17 cellular contexts compared by ENCODE assay signal in the genomic region with DNA sequence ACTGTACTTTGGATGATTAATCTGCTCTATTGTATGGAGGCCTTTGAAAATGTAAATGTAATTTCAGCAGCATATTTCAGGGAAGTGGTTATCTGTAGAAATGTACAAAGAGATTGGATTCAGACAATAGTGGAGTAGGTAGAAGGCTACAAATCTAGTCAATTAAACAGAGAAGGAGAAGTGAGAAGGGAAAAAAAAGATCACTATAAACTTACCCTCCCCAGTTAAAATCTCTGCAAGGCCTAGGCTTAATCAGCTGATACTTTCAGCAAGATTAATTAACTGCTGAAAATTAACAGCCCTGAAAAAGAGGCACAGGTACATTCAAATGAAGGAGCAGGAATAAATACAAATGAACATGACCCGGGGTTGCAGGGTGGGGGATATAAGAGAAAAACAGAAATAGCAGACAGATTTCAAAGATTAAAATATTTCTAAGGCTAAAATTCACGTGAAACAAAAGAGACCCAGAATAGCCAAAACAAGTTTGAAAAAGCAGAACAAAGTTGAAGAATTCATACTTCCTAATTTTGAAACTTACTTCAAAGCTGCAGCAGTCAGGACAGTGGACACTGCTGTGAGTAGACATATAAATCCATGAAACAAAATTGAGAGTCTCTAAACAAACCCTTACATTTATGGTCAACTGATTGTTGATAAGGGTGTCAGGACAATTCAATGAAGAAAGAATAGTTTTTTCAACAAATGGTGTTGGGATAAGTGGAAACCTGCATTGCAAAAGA.
"Had no signal": no experiment of that assay in that cellular context is flagged by ENCODE, and none has a peak within 500 bp of the region (broad histone marks: within the 10 kb centered on the region; RNA-seq: fewer than 3 reads in every experiment).

No MANE protein-coding gene starts in this region.

- H3K27me3 ChIP-seq: brain microvascular endothelial cell, esophagus squamous epithelium, left lung, ovary, sigmoid colon had no signal

- H3K4me3 Mint-ChIP-seq: activated CD8-positive, alpha-beta memory T cell treated with anti-CD3 and anti-CD28 coated beads, Interleukin-2, amount 10 ng/mL, durations not matched to agents 7 days and 5 days; activated naive CD8-positive, alpha-beta T cell treated with anti-CD3 and anti-CD28 coated beads, Interleukin-2, amount 10 ng/mL, durations not matched to agents 7 days and 5 days; central memory CD8-positive, alpha-beta T cell; naive thymus-derived CD4-positive, alpha-beta T cell had no signal

- H3K9me3 ChIP-seq: esophagus squamous epithelium, left lung, ovary, sigmoid colon, thoracic aorta had no signal

- H3K9me3 Mint-ChIP-seq: central memory CD8-positive, alpha-beta T cell had no signal

- H3K4me1 ChIP-seq: esophagus squamous epithelium, left lung, sigmoid colon had no signal

- DNase-seq: activated CD4-positive, alpha-beta T cell treated with anti-CD3 and anti-CD28 coated beads, Interleukin-2, amount 50 U/mL, for 48 hours; activated CD8-positive, alpha-beta memory T cell treated with anti-CD3 and anti-CD28 coated beads, Interleukin-2, amount 10 ng/mL, durations not matched to agents 7 days and 5 days; activated naive CD8-positive, alpha-beta T cell treated with anti-CD3 and anti-CD28 coated beads, Interleukin-2, amount 10 ng/mL, durations not matched to agents 7 days and 5 days; activated T-cell treated with anti-CD3 and anti-CD28 coated beads, Interleukin-2, amount 50 U/mL, for 48 hours; brain microvascular endothelial cell; cortex of kidney; effector CD8-positive, alpha-beta T cell; esophagus squamous epithelium; hippocampal formation; left lung; mammary epithelial cell; naive thymus-derived CD4-positive, alpha-beta T cell; ovary; sigmoid colon; stimulated activated CD4-positive, alpha-beta T cell treated with anti-CD3 and anti-CD28 coated beads, Interleukin-1b, Interleukin-23, amount 100 ng/mL, for 48 hours had no signal

- H3K4me3 ChIP-seq: esophagus squamous epithelium, left lung, ovary, sigmoid colon, thoracic aorta had no signal

- H3K27ac ChIP-seq: brain microvascular endothelial cell, esophagus squamous epithelium, left lung, ovary, sigmoid colon, thoracic aorta had no signal

- ATAC-seq: activated CD8-positive, alpha-beta memory T cell treated with anti-CD3 and anti-CD28 coated beads, Interleukin-2, amount 10 ng/mL, durations not matched to agents 7 days and 5 days; left lung; naive thymus-derived CD4-positive, alpha-beta T cell had no signal

- H3K4me1 Mint-ChIP-seq: activated CD8-positive, alpha-beta memory T cell treated with anti-CD3 and anti-CD28 coated beads, Interleukin-2, amount 10 ng/mL, durations not matched to agents 7 days and 5 days; activated naive CD8-positive, alpha-beta T cell treated with anti-CD3 and anti-CD28 coated beads, Interleukin-2, amount 10 ng/mL, durations not matched to agents 7 days and 5 days; central memory CD8-positive, alpha-beta T cell; naive thymus-derived CD4-positive, alpha-beta T cell had no signal

- H3K27me3 Mint-ChIP-seq: activated naive CD8-positive, alpha-beta T cell treated with anti-CD3 and anti-CD28 coated beads, Interleukin-2, amount 10 ng/mL, durations not matched to agents 7 days and 5 days had no signal

- H3K36me3 Mint-ChIP-seq: activated CD8-positive, alpha-beta memory T cell treated with anti-CD3 and anti-CD28 coated beads, Interleukin-2, amount 10 ng/mL, durations not matched to agents 7 days and 5 days had no signal

- H3K36me3 ChIP-seq: brain microvascular endothelial cell, esophagus squamous epithelium, left lung, ovary, sigmoid colon, thoracic aorta had no signal

- H3K27ac Mint-ChIP-seq: activated CD8-positive, alpha-beta memory T cell treated with anti-CD3 and anti-CD28 coated beads, Interleukin-2, amount 10 ng/mL, durations not matched to agents 7 days and 5 days; activated naive CD8-positive, alpha-beta T cell treated with anti-CD3 and anti-CD28 coated beads, Interleukin-2, amount 10 ng/mL, durations not matched to agents 7 days and 5 days; naive thymus-derived CD4-positive, alpha-beta T cell had no signal
